ENCODE assay signal across 10 cellular contexts in the genomic region with DNA sequence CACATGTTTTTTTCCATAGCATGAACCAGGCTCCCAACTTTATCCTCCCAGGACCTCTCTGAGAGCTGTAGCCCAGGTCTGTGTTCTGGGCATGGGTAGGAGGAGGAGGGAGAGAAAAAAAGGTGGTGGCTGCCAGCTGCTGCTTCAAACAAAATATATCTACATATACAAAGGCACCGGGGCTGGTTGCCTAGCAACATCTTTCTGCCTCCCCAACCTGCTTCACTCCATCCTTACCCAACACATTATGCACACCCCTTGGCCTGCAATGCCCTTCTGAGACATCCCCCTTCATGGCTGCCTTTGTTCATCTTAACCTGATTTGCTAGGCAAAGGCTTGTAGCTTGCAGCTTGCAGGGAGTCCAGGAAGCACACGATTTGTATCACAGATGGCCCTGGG. TPM values are rescaled to one million over a fixed set of nuclear protein-coding genes. Genes with fewer than 3 reads are reported as not detected.
DNase-seq lines count a peak whose midpoint lies in the region; ATAC-seq lines count a peak whose summit lies in the region.
"Had no signal": no experiment of that assay in that cellular context is flagged by ENCODE, and none has a peak within 500 bp of the region (broad histone marks: within the 10 kb centered on the region; RNA-seq: fewer than 3 reads in every experiment).

No MANE protein-coding gene starts in this region.

- H3K27me3 Mint-ChIP-seq in T-helper 17 cell, result no peaks in the 10 kb centered on the region

- peak overlapping the region; percentile 96 for H3K27ac Mint-ChIP-seq in T-helper 17 cell
- H3K27ac Mint-ChIP-seq: stimulated activated naive B cell treated with anti-CD40 and anti-IgM and Interleukin-4, amounts not matched to agents 10 μg/mL and 1 μg/mL and 100 μg/mL, for 72 hours had no signal

- H3K4me3 Mint-ChIP-seq in T-helper 17 cell, result peak overlapping the region; percentile 52
- H3K4me3 Mint-ChIP-seq: stimulated activated naive B cell treated with anti-CD40 and anti-IgM and Interleukin-4, amounts not matched to agents 10 μg/mL and 1 μg/mL and 100 μg/mL, for 72 hours had no signal

- H3K4me1 Mint-ChIP-seq in T-helper 17 cell, result peaks cover 25% of the 10 kb centered on the region
- H3K4me1 Mint-ChIP-seq: stimulated activated naive B cell treated with anti-CD40 and anti-IgM and Interleukin-4, amounts not matched to agents 10 μg/mL and 1 μg/mL and 100 μg/mL, for 72 hours had no signal

- H3K36me3 ChIP-seq in effector memory CD4-positive, alpha-beta T cell (ENCODE audit: control insufficient read depth, insufficient read depth, low read length), result no peaks in the 10 kb centered on the region

- H3K36me3 Mint-ChIP-seq in T-helper 17 cell (ENCODE audit: low read depth), result no peaks in the 10 kb centered on the region
- H3K36me3 Mint-ChIP-seq: stimulated activated naive B cell treated with anti-CD40 and anti-IgM and Interleukin-4, amounts not matched to agents 10 μg/mL and 1 μg/mL and 100 μg/mL, for 72 hours had no signal

- H3K27me3 ChIP-seq in effector memory CD4-positive, alpha-beta T cell (replicated peaks; ENCODE audit: control insufficient read depth, insufficient read depth, low read length, poor library complexity, severe bottlenecking), result no peaks in the 10 kb centered on the region

- DNase-seq in NCI-H187 treated with DMSO at 0.1 percent for 48 hours (lab: John Stamatoyannopoulos, UW) (peak; percentile 16), NCI-H187 (lab: John Stamatoyannopoulos, UW) (no peak), NCI-H1417 treated with DMSO at 0.1 percent for 48 hours (lab: John Stamatoyannopoulos, UW) (peak; percentile 61), T-helper 17 cell (peak in 2 of 3 donors; percentile 42 to 46)
- DNase-seq in effector memory CD4-positive, alpha-beta T cell, result peak; percentile 6 to 51 (median 34)
- DNase-seq: MM.1S; stimulated activated naive B cell treated with anti-CD40 and anti-IgM and Interleukin-4, amounts not matched to agents 10 μg/mL and 1 μg/mL and 100 μg/mL, for 72 hours had no signal

- no peak overlapping the region for H3K4me3 ChIP-seq in effector memory CD4-positive, alpha-beta T cell (ENCODE audit: insufficient read depth, low read depth, low read length, poor library complexity, severe bottlenecking)

- peak overlapping the region; percentile 62 for H3K27ac ChIP-seq in effector memory CD4-positive, alpha-beta T cell (ENCODE audit: insufficient read depth, low read length, poor library complexity, severe bottlenecking)

- H3K4me1 ChIP-seq in effector memory CD4-positive, alpha-beta T cell (ENCODE audit: control insufficient read depth, insufficient read depth, low read length, poor library complexity, severe bottlenecking), result peaks cover 22% of the 10 kb centered on the region

- ATAC-seq in T-helper 17 cell, result peak; percentile 95
- no peak for ATAC-seq in GM21576 (IDR thresholded peaks at IDR 0.05; ENCODE audit: unreplicated experiment)
- no peak for ATAC-seq in HG03025 (IDR thresholded peaks at IDR 0.05; ENCODE audit: low FRiP score, unreplicated experiment)
- no peak for ATAC-seq in HG02763 (IDR thresholded peaks at IDR 0.05; ENCODE audit: unreplicated experiment)
- ATAC-seq: stimulated activated naive B cell treated with anti-CD40 and anti-IgM and Interleukin-4, amounts not matched to agents 10 μg/mL and 1 μg/mL and 100 μg/mL, for 72 hours had no signal

- H3K9me3 ChIP-seq in T-helper 17 cell (ENCODE audit: control insufficient read depth, low read length, poor library complexity, severe bottlenecking), result no peaks in the 10 kb centered on the region
- H3K9me3 ChIP-seq in effector memory CD4-positive, alpha-beta T cell (ENCODE audit: control insufficient read depth, low read length), result no peaks in the 10 kb centered on the region

RNA-seq across cellular contexts. Expression of a gene that starts 27.2 kb away (rescaled TPM):
- 100 to 1,000 TPM; 259 to 313 TPM for total RNA-seq in T-helper 17 cell

Comparison
In these comparisons a context has a peak if more than half of its experiments do, and no peak if none do; other contexts are left out.
1. DNase-seq: peak in NCI-H187 treated with DMSO at 0.1 percent for 48 hours (single experiment), NCI-H1417 treated with DMSO at 0.1 percent for 48 hours (single experiment), T-helper 17 cell (2 of 3) and effector memory CD4-positive, alpha-beta T cell (3 of 3); none in NCI-H187 (0 of 2).